35 cellular contexts compared by ENCODE assay signal in the genomic region with DNA sequence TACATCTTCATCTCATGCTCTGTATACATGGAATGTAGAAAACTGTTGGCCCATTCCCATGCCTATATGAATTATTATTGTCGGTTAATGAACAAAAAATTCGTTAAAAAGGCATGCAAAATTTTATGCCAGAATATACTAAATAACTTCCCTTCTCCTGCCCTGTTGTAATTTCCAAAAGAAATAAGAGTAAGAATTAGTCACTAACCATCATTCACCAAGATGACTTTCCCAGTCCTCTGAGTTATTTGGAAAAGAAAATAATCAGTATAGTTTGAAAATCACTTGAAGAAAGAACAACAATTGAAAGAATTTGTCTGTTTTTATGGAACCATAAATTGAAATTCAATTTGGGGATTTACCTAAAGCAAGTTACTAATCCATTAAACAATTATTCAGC.
"Had no signal": no experiment of that assay in that cellular context is flagged by ENCODE, and none has a peak within 500 bp of the region (broad histone marks: within the 10 kb centered on the region; RNA-seq: fewer than 3 reads in every experiment).

No MANE protein-coding gene starts in this region.

- H3K36me3 Mint-ChIP-seq: activated CD8-positive, alpha-beta memory T cell treated with anti-CD3 and anti-CD28 coated beads, Interleukin-2, amount 10 ng/mL, durations not matched to agents 7 days and 5 days; activated naive CD4-positive, alpha-beta T cell treated with anti-CD3 and anti-CD28 coated beads, Interleukin-2, amount 50 U/mL, for 72 hours had no signal

- H3K36me3 ChIP-seq: ascending aorta, breast epithelium had no signal

- H3K27me3 ChIP-seq: ascending aorta, breast epithelium had no signal

- H3K27ac Mint-ChIP-seq: activated CD8-positive, alpha-beta memory T cell treated with anti-CD3 and anti-CD28 coated beads, Interleukin-2, amount 10 ng/mL, durations not matched to agents 7 days and 5 days; activated naive CD4-positive, alpha-beta T cell treated with anti-CD3 and anti-CD28 coated beads, Interleukin-2, amount 50 U/mL, for 72 hours; activated naive CD8-positive, alpha-beta T cell treated with anti-CD3 and anti-CD28 coated beads, Interleukin-2, amount 50 U/mL, for 24 hours; activated T-cell treated with anti-CD3 and anti-CD28 coated beads, Interleukin-2, amount 50 U/mL, for 24 hours; activated T-helper 1 cell treated with anti-CD3 and anti-CD28 coated beads, Interleukin-12 subunit alpha, Interleukin-12 subunit beta, Interleukin-2, Interleukin-4 antibody, amounts not matched to agents 30 ng/mL and 10 ng/mL and 1 ng/mL, durations not matched to agents 14 hours and 24 hours and 36 hours; T-helper 1 cell treated with Interleukin-12 subunit alpha and Interleukin-12 subunit beta and Interleukin-4 antibody, amounts not matched to agents 30 μg/mL and 1 μg/mL, for 36 hours; WTC11 had no signal

- H3K9me3 ChIP-seq: ascending aorta, breast epithelium had no signal

- H3K4me1 Mint-ChIP-seq: activated CD8-positive, alpha-beta memory T cell treated with anti-CD3 and anti-CD28 coated beads, Interleukin-2, amount 10 ng/mL, durations not matched to agents 7 days and 5 days; activated naive CD8-positive, alpha-beta T cell treated with anti-CD3 and anti-CD28 coated beads, Interleukin-2, amount 50 U/mL, for 24 hours; WTC11 had no signal

- H3K9me3 Mint-ChIP-seq: activated T-helper 1 cell treated with anti-CD3 and anti-CD28 coated beads, Interleukin-12 subunit alpha, Interleukin-12 subunit beta, Interleukin-2, Interleukin-4 antibody, amounts not matched to agents 30 ng/mL and 10 ng/mL and 1 ng/mL, durations not matched to agents 14 hours and 24 hours and 36 hours had no signal

- H3K27me3 Mint-ChIP-seq: activated CD8-positive, alpha-beta memory T cell treated with anti-CD3 and anti-CD28 coated beads, Interleukin-2, amount 10 ng/mL, durations not matched to agents 7 days and 5 days; activated naive CD8-positive, alpha-beta T cell treated with anti-CD3 and anti-CD28 coated beads, Interleukin-2, amount 50 U/mL, for 24 hours; activated T-cell treated with anti-CD3 and anti-CD28 coated beads, Interleukin-2, amount 50 U/mL, for 24 hours had no signal

- H3K4me3 Mint-ChIP-seq: activated CD8-positive, alpha-beta memory T cell treated with anti-CD3 and anti-CD28 coated beads, Interleukin-2, amount 10 ng/mL, durations not matched to agents 7 days and 5 days; activated naive CD8-positive, alpha-beta T cell treated with anti-CD3 and anti-CD28 coated beads, Interleukin-2, amount 50 U/mL, for 24 hours; activated T-cell treated with anti-CD3 and anti-CD28 coated beads, Interleukin-2, amount 50 U/mL, for 24 hours; activated T-helper 1 cell treated with anti-CD3 and anti-CD28 coated beads, Interleukin-12 subunit alpha, Interleukin-12 subunit beta, Interleukin-2, Interleukin-4 antibody, amounts not matched to agents 30 ng/mL and 10 ng/mL and 1 ng/mL, durations not matched to agents 14 hours and 24 hours and 36 hours; T-helper 1 cell treated with Interleukin-12 subunit alpha and Interleukin-12 subunit beta and Interleukin-4 antibody, amounts not matched to agents 30 μg/mL and 1 μg/mL, for 36 hours; WTC11 had no signal

- DNase-seq: activated CD4-positive, alpha-beta T cell treated with anti-CD3 and anti-CD28 coated beads for 48 hours; activated CD4-positive, alpha-beta T cell treated with anti-CD3 and anti-CD28 coated beads, Interleukin-2, amount 50 U/mL, for 48 hours; activated CD4-positive, CD25-positive, alpha-beta regulatory T cell treated with anti-CD3 and anti-CD28 coated beads, Interleukin-2, amount 50 U/mL, for 72 hours; activated CD8-positive, alpha-beta memory T cell treated with anti-CD3 and anti-CD28 coated beads, Interleukin-2, amount 10 ng/mL, durations not matched to agents 7 days and 5 days; activated effector memory CD4-positive, alpha-beta T cell treated with Interleukin-2 at 50 U/mL for 16 hours; activated naive CD4-positive, alpha-beta T cell; activated naive CD8-positive, alpha-beta T cell treated with anti-CD3 and anti-CD28 coated beads, Interleukin-2, amount 50 U/mL, for 24 hours; activated T-cell treated with anti-CD3 and anti-CD28 coated beads, Interleukin-2, amount 50 U/mL, for 24 hours; amniotic stem cell; caudate nucleus; Kasumi-1; KBM-7; MV-4-11; NCI-H1092 treated with DMSO at 0.1 percent for 48 hours; NCI-H1417 treated with DMSO at 0.1 percent for 48 hours; NCI-H1694; NCI-H2029; NCI-H2107; NCI-H2171 treated with DMSO at 0.1 percent for 48 hours; NCI-H345; NCI-H510A; NCI-H526 treated with DMSO at 0.1 percent for 48 hours; NCI-H82; NK-92 treated with Interleukin-12 subunit alpha and Interleukin-12 subunit beta, amount 100 ng/mL, for 24 hours; OCI-M1; RPMI8226 had no signal

- H3K4me1 ChIP-seq: ascending aorta, breast epithelium had no signal

- ATAC-seq: activated CD8-positive, alpha-beta memory T cell treated with anti-CD3 and anti-CD28 coated beads, Interleukin-2, amount 10 ng/mL, durations not matched to agents 7 days and 5 days; activated naive CD8-positive, alpha-beta T cell treated with anti-CD3 and anti-CD28 coated beads, Interleukin-2, amount 50 U/mL, for 24 hours; Panc1; Right ventricle myocardium inferior; WTC11 had no signal

- H3K27ac ChIP-seq: ascending aorta, breast epithelium, SK-N-MC had no signal

- H3K4me3 ChIP-seq: ascending aorta, breast epithelium, SK-N-MC had no signal
